8 cellular contexts compared by ENCODE assay signal in genomic region chr17:28744104-28744801, GRCh38. TPM values are rescaled to one million over a fixed set of nuclear protein-coding genes. Genes with fewer than 3 reads are reported as not detected.
A peak's percentile ranks its signal among the peaks of the same experiment; 100 is the strongest.
DNase-seq lines count a peak whose midpoint lies in the region; ATAC-seq and TF ChIP-seq lines count a peak whose summit lies in the region.

No MANE protein-coding gene starts in this region.

- peaks cover 0 to 12% of the 10 kb centered on the region in 2 donors for H3K36me3 ChIP-seq in lung (ENCODE audit: control insufficient read depth in 2 of 2, insufficient read depth in 2 of 2, low read length in 2 of 2)

- no peaks in the 10 kb centered on the region for H3K9me3 Mint-ChIP-seq in activated CD4-positive, alpha-beta T cell treated with anti-CD3 and anti-CD28 coated beads, Interleukin-2, amount 10 ng/mL, durations not matched to agents 24 days and 14 days

- 0% methylated on average over 46 to 53 of the region's 53 CpGs for WGBS in lung, 2 donors

- intact Hi-C loops in activated CD4-positive, alpha-beta T cell treated with anti-CD3 and anti-CD28 coated beads, Interleukin-2, amount 10 ng/mL, durations not matched to agents 24 days and 14 days (cut with micrococcal nuclease) = no loop called here
- intact Hi-C loops in dorsolateral prefrontal cortex (cut with DNase I) = loop anchor here in 1 of 2 donors (10.0 kb wide), 1 partner anchor 59 kb away; no protein-coding TSS in a partner anchor

- peaks cover 45% of the 10 kb centered on the region for H3K36me3 Mint-ChIP-seq in activated CD4-positive, alpha-beta T cell treated with anti-CD3 and anti-CD28 coated beads, Interleukin-2, amount 10 ng/mL, durations not matched to agents 24 days and 14 days (ENCODE audit: low read depth)

- H3K4me3 Mint-ChIP-seq in activated CD4-positive, alpha-beta T cell treated with anti-CD3 and anti-CD28 coated beads, Interleukin-2, amount 10 ng/mL, durations not matched to agents 24 days and 14 days = peak overlapping the region; percentile 94

- H3K4me1 Mint-ChIP-seq in activated CD4-positive, alpha-beta T cell treated with anti-CD3 and anti-CD28 coated beads, Interleukin-2, amount 10 ng/mL, durations not matched to agents 24 days and 14 days = peaks cover 38% of the 10 kb centered on the region

- TF ChIP-seq CTCF in dorsolateral prefrontal cortex (IDR thresholded peaks at IDR 0.05 in 54 of 56, conservative IDR thresholded peaks at IDR 0.05 in 2 of 56; ENCODE audit: low read depth in 1 of 56, partially characterized antibody in 56 of 56) (peak in 2 of 56 donors; percentile 1 to 4), lung (IDR thresholded peaks at IDR 0.05; ENCODE audit: control extremely low read depth, extremely low read depth) (no peak)

- peak overlapping the region; percentile 57 to 98 (median 83) for H3K4me3 ChIP-seq in dorsolateral prefrontal cortex
- H3K4me3 ChIP-seq in lung = peak overlapping the region; percentile 68

- peak; percentile 15 for ATAC-seq in GM21360 (IDR thresholded peaks at IDR 0.05; ENCODE audit: unreplicated experiment)
- ATAC-seq in lung (ENCODE audit: insufficient read depth, low FRiP score) = no peak
- no peak for ATAC-seq in HG03135 (IDR thresholded peaks at IDR 0.05; ENCODE audit: unreplicated experiment)

- H3K9me3 ChIP-seq in lung (ENCODE audit: control insufficient read depth in 2 of 2, insufficient read depth in 1 of 2, low read length in 1 of 2) = no peaks in the 10 kb centered on the region

- H3K27me3 ChIP-seq in dorsolateral prefrontal cortex = no peaks in the 10 kb centered on the region
- H3K27me3 ChIP-seq in lung (ENCODE audit: control insufficient read depth, insufficient read depth) = no peaks in the 10 kb centered on the region

- peaks cover 0 to 16% of the 10 kb centered on the region in 2 donors for H3K4me1 ChIP-seq in lung (ENCODE audit: control insufficient read depth in 2 of 2, insufficient read depth in 2 of 2, low read length in 2 of 2)

- peak overlapping the region; percentile 86 for H3K27ac Mint-ChIP-seq in activated CD4-positive, alpha-beta T cell treated with anti-CD3 and anti-CD28 coated beads, Interleukin-2, amount 10 ng/mL, durations not matched to agents 24 days and 14 days

- H3K27me3 Mint-ChIP-seq in activated CD4-positive, alpha-beta T cell treated with anti-CD3 and anti-CD28 coated beads, Interleukin-2, amount 10 ng/mL, durations not matched to agents 24 days and 14 days = no peaks in the 10 kb centered on the region

- peak; percentile 79 for DNase-seq in AG20443 (ENCODE audit: low spot score)
- peak; percentile 58 for DNase-seq in LHCN-M2 (ENCODE audit: low read depth)
- peak; percentile 88 for DNase-seq in activated CD4-positive, alpha-beta T cell treated with anti-CD3 and anti-CD28 coated beads, Interleukin-2, amount 10 ng/mL, durations not matched to agents 24 days and 14 days
- peak in 3 of 10 donors; percentile 59 to 64 (median 61) for DNase-seq in dorsolateral prefrontal cortex
- DNase-seq in lung (ENCODE audit: low spot score) = peak; percentile 50
- DNase-seq in stimulated activated CD8-positive, alpha-beta memory T cell treated with anti-CD3 and anti-CD28 coated beads, Interleukin-2, amount 100 ng/mL, for 48 hours (ENCODE audit: low read depth in 2 of 2) = peak; percentile 63 to 66

- H3K27ac ChIP-seq in dorsolateral prefrontal cortex (peak overlapping the region; percentile 66 to 100 (median 98)), lung (ENCODE audit: low read depth in 1 of 2, low read length in 1 of 2) (peak overlapping the region; percentile 27 to 96)

RNA-seq across cellular contexts. Expression of gene TRAF4, which starts 0.4 kb away (rescaled TPM):
- 37.4 and 57.5 TPM in 2 replicates for total RNA-seq in LHCN-M2 (2014; rRNA removed)
- 47.5 TPM for polyA plus RNA-seq in LHCN-M2 (2012)
- 155 and 168 TPM in 2 replicates for total RNA-seq in activated CD4-positive, alpha-beta T cell treated with anti-CD3 and anti-CD28 coated beads, Interleukin-2, amount 10 ng/mL, durations not matched to agents 24 days and 14 days
- 10 to 100 TPM; 16.6 to 92.5 (median 39.5) TPM for total RNA-seq in dorsolateral prefrontal cortex
- 10 to 100 TPM; 35.7 to 92.4 TPM for total RNA-seq in lung
- polyA plus RNA-seq in lung = 10 to 100 TPM; 51.9 to 56.3 TPM

RNA-seq across cellular contexts. Expression of gene NEK8, which starts 15.7 kb away (rescaled TPM):
- 2.2 and 3.4 TPM in 2 replicates for total RNA-seq in LHCN-M2 (2014; rRNA removed)
- 3.5 TPM for polyA plus RNA-seq in LHCN-M2 (2012)
- total RNA-seq in activated CD4-positive, alpha-beta T cell treated with anti-CD3 and anti-CD28 coated beads, Interleukin-2, amount 10 ng/mL, durations not matched to agents 24 days and 14 days = 5.5 and 6.1 TPM in 2 replicates
- 1 to 10 TPM in 118 of 120 experiments, under 1 TPM in 2; 0.96 to 5.8 (median 2.4) TPM for total RNA-seq in dorsolateral prefrontal cortex
- 10 to 100 TPM in 1 of 2 donors, 1 to 10 TPM in 1; 5.7 to 14.7 TPM for total RNA-seq in lung
- 1 to 10 TPM; 5.1 to 9.2 TPM for polyA plus RNA-seq in lung

RNA-seq across cellular contexts. Expression of gene TLCD1, which starts 18.2 kb away (rescaled TPM):
- total RNA-seq in LHCN-M2 (2014; rRNA removed) (9.2 and 9.9 TPM in 2 replicates), dorsolateral prefrontal cortex (10 to 100 TPM in 16 of 120 experiments, 1 to 10 TPM in 104; 2.0 to 22.8 (median 6.6) TPM), lung (10 to 100 TPM in 1 of 2 donors, 1 to 10 TPM in 1; 3.8 to 32.0 TPM)
- 13.4 TPM for polyA plus RNA-seq in LHCN-M2 (2012)
- total RNA-seq in activated CD4-positive, alpha-beta T cell treated with anti-CD3 and anti-CD28 coated beads, Interleukin-2, amount 10 ng/mL, durations not matched to agents 24 days and 14 days = 12.5 and 16.8 TPM in 2 replicates
- 10 to 100 TPM; 25.4 to 42.0 TPM for polyA plus RNA-seq in lung

RNA-seq across cellular contexts. Expression of gene RPL23A, which starts 24.5 kb away (rescaled TPM):
- 312 and 418 TPM in 2 replicates for total RNA-seq in LHCN-M2 (2014; rRNA removed)
- 1,213 TPM for polyA plus RNA-seq in LHCN-M2 (2012)
- total RNA-seq in activated CD4-positive, alpha-beta T cell treated with anti-CD3 and anti-CD28 coated beads, Interleukin-2, amount 10 ng/mL, durations not matched to agents 24 days and 14 days = 1,588 and 1,610 TPM in 2 replicates
- total RNA-seq in dorsolateral prefrontal cortex = 100 to 1,000 TPM; 343 to 754 (median 490) TPM
- total RNA-seq in lung = 1,000 to 10,000 TPM in 1 of 2 donors, 100 to 1,000 TPM in 1; 528 to 1,109 TPM
- polyA plus RNA-seq in lung = 1,000 to 10,000 TPM in 1 of 2 donors, 100 to 1,000 TPM in 1; 955 to 1,200 TPM

RNA-seq across cellular contexts. Expression of gene RAB34, which starts 26.6 kb away (rescaled TPM):
- total RNA-seq in LHCN-M2 (2014; rRNA removed) (396 and 449 TPM in 2 replicates), dorsolateral prefrontal cortex (10 to 100 TPM; 12.0 to 55.8 (median 25.0) TPM), lung (10 to 100 TPM; 77.8 to 91.8 TPM)
- 247 TPM for polyA plus RNA-seq in LHCN-M2 (2012)
- total RNA-seq in activated CD4-positive, alpha-beta T cell treated with anti-CD3 and anti-CD28 coated beads, Interleukin-2, amount 10 ng/mL, durations not matched to agents 24 days and 14 days = 19.2 and 20.6 TPM in 2 replicates
- 100 to 1,000 TPM; 103 TPM for polyA plus RNA-seq in lung
